In the genomic region with DNA sequence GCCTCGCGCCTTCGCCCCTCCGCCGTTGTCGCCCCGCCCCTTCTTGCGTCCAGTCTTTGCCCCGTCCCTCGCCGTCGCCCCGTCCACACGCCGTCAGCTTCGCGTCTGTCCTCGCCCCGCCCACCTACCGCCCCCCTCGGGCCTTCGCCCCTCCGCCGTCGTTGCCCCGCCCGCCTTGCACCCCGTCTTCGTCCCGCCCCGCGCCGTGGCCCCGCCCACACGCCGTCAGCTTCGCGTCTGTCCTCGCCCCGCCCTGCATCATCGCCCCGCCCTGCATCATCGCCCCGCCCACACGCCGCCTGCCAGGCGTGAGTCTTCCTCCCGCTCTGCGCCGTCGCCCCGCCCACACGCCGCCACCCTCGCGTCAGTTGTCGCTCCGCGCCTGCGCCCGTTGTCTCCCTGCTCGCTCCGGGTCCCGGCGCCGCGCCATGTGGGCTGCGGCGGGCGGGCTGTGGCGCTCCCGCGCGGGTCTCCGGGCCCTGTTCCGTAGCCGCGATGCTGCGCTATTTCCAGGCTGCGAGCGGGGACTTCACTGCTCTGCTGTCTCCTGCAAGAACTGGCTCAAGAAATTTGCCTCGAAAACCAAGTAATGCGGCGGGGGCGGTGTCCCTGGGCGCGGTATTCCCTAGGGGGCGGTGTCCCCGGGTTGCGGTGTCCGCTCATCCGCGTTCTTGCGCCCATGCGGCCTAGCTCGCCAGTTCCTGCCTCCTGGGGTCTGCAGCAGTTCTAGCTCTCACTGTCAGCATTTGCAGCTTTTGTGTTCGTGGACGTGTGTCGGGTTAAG, we compare ENCODE assay signal across 1 cellular context.
A peak's percentile ranks its signal among the peaks of the same experiment; 100 is the strongest.
TF ChIP-seq lines count a peak whose summit lies in the region.

Gene RBFA, plus strand, starts transcription at position 367 of the 784 bp plus-strand sequence. Its CDS starts 62 bp downstream, at position 429.

TF ChIP-seq in HepG2, 621 proteins besides CTCF, POLR2A, EP300 and RAD21 (continued from another document and continues in another):
- TF ChIP-seq ZNF609 (CRISPR knock-in tag; IDR thresholded peaks at IDR 0.05; ENCODE audit: borderline replicate concordance) (no peak), ZNF510 (CRISPR knock-in tag; IDR thresholded peaks at IDR 0.05; ENCODE audit: low read depth) (peak; percentile 87; the same call in 1 of the 2 replicates), ZNF138 (CRISPR knock-in tag; IDR thresholded peaks at IDR 0.05; ENCODE audit: low read depth) (no peak), ZNF432 (CRISPR knock-in tag; IDR thresholded peaks at IDR 0.05; ENCODE audit: borderline replicate concordance) (no peak), ZMYM4 (CRISPR knock-in tag; IDR thresholded peaks at IDR 0.05) (peak; percentile 61; the same call in 1 of the 2 replicates), ZNF121 (CRISPR knock-in tag; IDR thresholded peaks at IDR 0.05) (0 out of 2 replicates have a peak, but pooled peaks have one; percentile 49), TEAD2 (CRISPR knock-in tag; IDR thresholded peaks at IDR 0.05) (no peak), SIN3B (IDR thresholded peaks at IDR 0.05; ENCODE audit: low read length) (no peak), MYNN (CRISPR knock-in tag; IDR thresholded peaks at IDR 0.05; ENCODE audit: low read depth) (no peak), HOXA7 (CRISPR knock-in tag; IDR thresholded peaks at IDR 0.05) (no peak), ZNF235 (CRISPR knock-in tag; IDR thresholded peaks at IDR 0.05; ENCODE audit: borderline replicate concordance) (peak; percentile 72; the same call in 1 of the 2 replicates), ZNF644 (CRISPR knock-in tag; IDR thresholded peaks at IDR 0.05; ENCODE audit: low read depth) (no peak), ZBTB21 (CRISPR knock-in tag; IDR thresholded peaks at IDR 0.05) (no peak), SRF (IDR thresholded peaks at IDR 0.05; ENCODE audit: low read depth, low read length) (no peak), ARNT (IDR thresholded peaks at IDR 0.05) (no peak), ETV6 (CRISPR knock-in tag; conservative IDR thresholded peaks at IDR 0.05) (no peak), ZNF614 (CRISPR knock-in tag; IDR thresholded peaks at IDR 0.05; ENCODE audit: borderline replicate concordance) (no peak), ZSCAN12 (CRISPR knock-in tag; IDR thresholded peaks at IDR 0.05) (peak; percentile 60; the same call in 1 of the 2 replicates), FOXO1 (CRISPR knock-in tag; IDR thresholded peaks at IDR 0.05) (peak; percentile 13; the same call in 1 of the 2 replicates), ZNF430 (CRISPR knock-in tag; IDR thresholded peaks at IDR 0.05) (peak; percentile 97), MIER3 (CRISPR knock-in tag; IDR thresholded peaks at IDR 0.05; ENCODE audit: borderline replicate concordance) (no peak), RCOR2 (CRISPR knock-in tag; IDR thresholded peaks at IDR 0.05) (no peak), SRSF1 (optimal IDR thresholded peaks at IDR 0.05; ENCODE audit: low read depth, low read length) (no peak), SMC3 (IDR thresholded peaks at IDR 0.05; ENCODE audit: low read length) (no peak), ZNF44 (CRISPR knock-in tag; IDR thresholded peaks at IDR 0.05) (0 out of 2 replicates have a peak, but pooled peaks have one; percentile 71), RXRA (CRISPR knock-in tag; IDR thresholded peaks at IDR 0.05) (no peak), ATF4 (CRISPR knock-in tag; IDR thresholded peaks at IDR 0.05) (no peak; a peak in 1 of 4 replicates), NRL (CRISPR knock-in tag; IDR thresholded peaks at IDR 0.05; ENCODE audit: borderline replicate concordance) (peak; percentile 63; the same call in 1 of the 2 replicates), SPEN (CRISPR knock-in tag; IDR thresholded peaks at IDR 0.05; ENCODE audit: low read depth) (peak; percentile 84), MXD1 (CRISPR knock-in tag; IDR thresholded peaks at IDR 0.05) (peak; percentile 96), ZNF615 (CRISPR knock-in tag; IDR thresholded peaks at IDR 0.05; ENCODE audit: borderline replicate concordance) (peak; percentile 79; the same call in 1 of the 2 replicates), NFE2L2 (IDR thresholded peaks at IDR 0.05; ENCODE audit: low read length) (no peak), MBNL3 (CRISPR knock-in tag; conservative IDR thresholded peaks at IDR 0.05) (no peak), NFKBIZ (CRISPR knock-in tag; IDR thresholded peaks at IDR 0.05) (0 out of 2 replicates have a peak, but pooled peaks have one; percentile 50), ZNF354B (CRISPR knock-in tag; IDR thresholded peaks at IDR 0.05) (no peak), CERS6 (CRISPR knock-in tag; IDR thresholded peaks at IDR 0.05) (peak; percentile 74; the same call in 1 of the 2 replicates), ASH2L (IDR thresholded peaks at IDR 0.05; ENCODE audit: insufficient read length, low read depth, low read length) (peak; percentile 91), ZNF7 (CRISPR knock-in tag; IDR thresholded peaks at IDR 0.05) (no peak), SOX5 (CRISPR knock-in tag; IDR thresholded peaks at IDR 0.05; ENCODE audit: borderline replicate concordance) (no peak; the same call in 1 of the 2 replicates), ZNF441 (CRISPR knock-in tag; IDR thresholded peaks at IDR 0.05; ENCODE audit: borderline replicate concordance) (peak; percentile 72)
- TF ChIP-seq, protein P1, sequence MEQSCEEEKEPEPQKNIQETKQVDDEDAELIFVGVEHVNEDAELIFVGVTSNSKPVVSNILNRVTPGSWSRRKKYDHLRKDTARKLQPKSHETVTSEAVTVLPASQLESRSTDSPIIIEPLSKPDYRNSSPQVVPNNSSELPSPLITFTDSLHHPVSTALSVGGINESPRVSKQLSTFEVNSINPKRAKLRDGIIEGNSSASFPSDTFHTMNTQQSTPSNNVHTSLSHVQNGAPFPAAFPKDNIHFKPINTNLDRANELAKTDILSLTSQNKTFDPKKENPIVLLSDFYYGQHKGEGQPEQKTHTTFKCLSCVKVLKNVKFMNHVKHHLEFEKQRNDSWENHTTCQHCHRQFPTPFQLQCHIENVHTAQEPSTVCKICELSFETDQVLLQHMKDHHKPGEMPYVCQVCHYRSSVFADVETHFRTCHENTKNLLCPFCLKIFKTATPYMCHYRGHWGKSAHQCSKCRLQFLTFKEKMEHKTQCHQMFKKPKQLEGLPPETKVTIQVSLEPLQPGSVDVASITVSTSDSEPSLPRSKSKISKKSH (CRISPR knock-in tag; IDR thresholded peaks at IDR 0.05; ENCODE audit: borderline replicate concordance): no peak
- TF ChIP-seq, protein P2, sequence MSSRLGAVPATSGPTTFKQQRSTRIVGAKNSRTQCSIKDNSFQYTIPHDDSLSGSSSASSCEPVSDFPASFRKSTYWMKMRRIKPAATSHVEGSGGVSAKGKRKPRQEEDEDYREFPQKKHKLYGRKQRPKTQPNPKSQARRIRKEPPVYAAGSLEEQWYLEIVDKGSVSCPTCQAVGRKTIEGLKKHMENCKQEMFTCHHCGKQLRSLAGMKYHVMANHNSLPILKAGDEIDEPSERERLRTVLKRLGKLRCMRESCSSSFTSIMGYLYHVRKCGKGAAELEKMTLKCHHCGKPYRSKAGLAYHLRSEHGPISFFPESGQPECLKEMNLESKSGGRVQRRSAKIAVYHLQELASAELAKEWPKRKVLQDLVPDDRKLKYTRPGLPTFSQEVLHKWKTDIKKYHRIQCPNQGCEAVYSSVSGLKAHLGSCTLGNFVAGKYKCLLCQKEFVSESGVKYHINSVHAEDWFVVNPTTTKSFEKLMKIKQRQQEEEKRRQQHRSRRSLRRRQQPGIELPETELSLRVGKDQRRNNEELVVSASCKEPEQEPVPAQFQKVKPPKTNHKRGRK (CRISPR knock-in tag; IDR thresholded peaks at IDR 0.05): no peak
- TF ChIP-seq, protein P3, sequence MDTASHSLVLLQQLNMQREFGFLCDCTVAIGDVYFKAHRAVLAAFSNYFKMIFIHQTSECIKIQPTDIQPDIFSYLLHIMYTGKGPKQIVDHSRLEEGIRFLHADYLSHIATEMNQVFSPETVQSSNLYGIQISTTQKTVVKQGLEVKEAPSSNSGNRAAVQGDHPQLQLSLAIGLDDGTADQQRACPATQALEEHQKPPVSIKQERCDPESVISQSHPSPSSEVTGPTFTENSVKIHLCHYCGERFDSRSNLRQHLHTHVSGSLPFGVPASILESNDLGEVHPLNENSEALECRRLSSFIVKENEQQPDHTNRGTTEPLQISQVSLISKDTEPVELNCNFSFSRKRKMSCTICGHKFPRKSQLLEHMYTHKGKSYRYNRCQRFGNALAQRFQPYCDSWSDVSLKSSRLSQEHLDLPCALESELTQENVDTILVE (CRISPR knock-in tag; IDR thresholded peaks at IDR 0.05): no peak; the same call in 1 of the 2 replicates
- TF ChIP-seq, protein P4, sequence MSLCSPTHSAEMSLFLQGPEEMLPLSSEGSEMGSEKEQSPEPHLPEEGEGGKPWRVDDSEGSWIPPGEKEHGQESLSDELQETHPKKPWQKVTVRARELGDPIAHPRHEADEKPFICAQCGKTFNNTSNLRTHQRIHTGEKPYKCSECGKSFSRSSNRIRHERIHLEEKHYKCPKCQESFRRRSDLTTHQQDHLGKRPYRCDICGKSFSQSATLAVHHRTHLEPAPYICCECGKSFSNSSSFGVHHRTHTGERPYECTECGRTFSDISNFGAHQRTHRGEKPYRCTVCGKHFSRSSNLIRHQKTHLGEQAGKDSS (CRISPR knock-in tag; IDR thresholded peaks at IDR 0.05; ENCODE audit: borderline replicate concordance, low read depth): peak; percentile 59
- TF ChIP-seq, protein P5, sequence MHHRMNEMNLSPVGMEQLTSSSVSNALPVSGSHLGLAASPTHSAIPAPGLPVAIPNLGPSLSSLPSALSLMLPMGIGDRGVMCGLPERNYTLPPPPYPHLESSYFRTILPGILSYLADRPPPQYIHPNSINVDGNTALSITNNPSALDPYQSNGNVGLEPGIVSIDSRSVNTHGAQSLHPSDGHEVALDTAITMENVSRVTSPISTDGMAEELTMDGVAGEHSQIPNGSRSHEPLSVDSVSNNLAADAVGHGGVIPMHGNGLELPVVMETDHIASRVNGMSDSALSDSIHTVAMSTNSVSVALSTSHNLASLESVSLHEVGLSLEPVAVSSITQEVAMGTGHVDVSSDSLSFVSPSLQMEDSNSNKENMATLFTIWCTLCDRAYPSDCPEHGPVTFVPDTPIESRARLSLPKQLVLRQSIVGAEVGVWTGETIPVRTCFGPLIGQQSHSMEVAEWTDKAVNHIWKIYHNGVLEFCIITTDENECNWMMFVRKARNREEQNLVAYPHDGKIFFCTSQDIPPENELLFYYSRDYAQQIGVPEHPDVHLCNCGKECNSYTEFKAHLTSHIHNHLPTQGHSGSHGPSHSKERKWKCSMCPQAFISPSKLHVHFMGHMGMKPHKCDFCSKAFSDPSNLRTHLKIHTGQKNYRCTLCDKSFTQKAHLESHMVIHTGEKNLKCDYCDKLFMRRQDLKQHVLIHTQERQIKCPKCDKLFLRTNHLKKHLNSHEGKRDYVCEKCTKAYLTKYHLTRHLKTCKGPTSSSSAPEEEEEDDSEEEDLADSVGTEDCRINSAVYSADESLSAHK (CRISPR knock-in tag; IDR thresholded peaks at IDR 0.05; ENCODE audit: borderline replicate concordance): no peak
- TF ChIP-seq, protein P6, sequence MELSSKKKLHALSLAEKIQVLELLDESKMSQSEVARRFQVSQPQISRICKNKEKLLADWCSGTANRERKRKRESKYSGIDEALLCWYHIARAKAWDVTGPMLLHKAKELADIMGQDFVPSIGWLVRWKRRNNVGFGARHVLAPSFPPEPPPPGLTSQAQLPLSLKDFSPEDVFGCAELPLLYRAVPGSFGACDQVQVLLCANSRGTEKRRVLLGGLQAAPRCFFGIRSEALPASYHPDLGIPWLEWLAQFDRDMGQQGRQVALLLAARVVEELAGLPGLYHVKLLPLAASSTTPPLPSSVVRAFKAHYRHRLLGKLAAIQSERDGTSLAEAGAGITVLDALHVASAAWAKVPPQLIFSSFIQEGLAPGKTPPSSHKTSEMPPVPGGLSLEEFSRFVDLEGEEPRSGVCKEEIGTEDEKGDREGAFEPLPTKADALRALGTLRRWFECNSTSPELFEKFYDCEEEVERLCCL (CRISPR knock-in tag; IDR thresholded peaks at IDR 0.05; ENCODE audit: borderline replicate concordance): no peak
